Comparison of ENCODE assay signal across 1 cellular context in genomic region chr14:52253503-52253902, GRCh38.
TF ChIP-seq lines count a peak whose summit lies in the region.

No MANE protein-coding gene starts in this region.

TF ChIP-seq in GM23338, 12 proteins besides CTCF, POLR2A, EP300 and RAD21 (continued from another document):
- TF ChIP-seq, protein P1, sequence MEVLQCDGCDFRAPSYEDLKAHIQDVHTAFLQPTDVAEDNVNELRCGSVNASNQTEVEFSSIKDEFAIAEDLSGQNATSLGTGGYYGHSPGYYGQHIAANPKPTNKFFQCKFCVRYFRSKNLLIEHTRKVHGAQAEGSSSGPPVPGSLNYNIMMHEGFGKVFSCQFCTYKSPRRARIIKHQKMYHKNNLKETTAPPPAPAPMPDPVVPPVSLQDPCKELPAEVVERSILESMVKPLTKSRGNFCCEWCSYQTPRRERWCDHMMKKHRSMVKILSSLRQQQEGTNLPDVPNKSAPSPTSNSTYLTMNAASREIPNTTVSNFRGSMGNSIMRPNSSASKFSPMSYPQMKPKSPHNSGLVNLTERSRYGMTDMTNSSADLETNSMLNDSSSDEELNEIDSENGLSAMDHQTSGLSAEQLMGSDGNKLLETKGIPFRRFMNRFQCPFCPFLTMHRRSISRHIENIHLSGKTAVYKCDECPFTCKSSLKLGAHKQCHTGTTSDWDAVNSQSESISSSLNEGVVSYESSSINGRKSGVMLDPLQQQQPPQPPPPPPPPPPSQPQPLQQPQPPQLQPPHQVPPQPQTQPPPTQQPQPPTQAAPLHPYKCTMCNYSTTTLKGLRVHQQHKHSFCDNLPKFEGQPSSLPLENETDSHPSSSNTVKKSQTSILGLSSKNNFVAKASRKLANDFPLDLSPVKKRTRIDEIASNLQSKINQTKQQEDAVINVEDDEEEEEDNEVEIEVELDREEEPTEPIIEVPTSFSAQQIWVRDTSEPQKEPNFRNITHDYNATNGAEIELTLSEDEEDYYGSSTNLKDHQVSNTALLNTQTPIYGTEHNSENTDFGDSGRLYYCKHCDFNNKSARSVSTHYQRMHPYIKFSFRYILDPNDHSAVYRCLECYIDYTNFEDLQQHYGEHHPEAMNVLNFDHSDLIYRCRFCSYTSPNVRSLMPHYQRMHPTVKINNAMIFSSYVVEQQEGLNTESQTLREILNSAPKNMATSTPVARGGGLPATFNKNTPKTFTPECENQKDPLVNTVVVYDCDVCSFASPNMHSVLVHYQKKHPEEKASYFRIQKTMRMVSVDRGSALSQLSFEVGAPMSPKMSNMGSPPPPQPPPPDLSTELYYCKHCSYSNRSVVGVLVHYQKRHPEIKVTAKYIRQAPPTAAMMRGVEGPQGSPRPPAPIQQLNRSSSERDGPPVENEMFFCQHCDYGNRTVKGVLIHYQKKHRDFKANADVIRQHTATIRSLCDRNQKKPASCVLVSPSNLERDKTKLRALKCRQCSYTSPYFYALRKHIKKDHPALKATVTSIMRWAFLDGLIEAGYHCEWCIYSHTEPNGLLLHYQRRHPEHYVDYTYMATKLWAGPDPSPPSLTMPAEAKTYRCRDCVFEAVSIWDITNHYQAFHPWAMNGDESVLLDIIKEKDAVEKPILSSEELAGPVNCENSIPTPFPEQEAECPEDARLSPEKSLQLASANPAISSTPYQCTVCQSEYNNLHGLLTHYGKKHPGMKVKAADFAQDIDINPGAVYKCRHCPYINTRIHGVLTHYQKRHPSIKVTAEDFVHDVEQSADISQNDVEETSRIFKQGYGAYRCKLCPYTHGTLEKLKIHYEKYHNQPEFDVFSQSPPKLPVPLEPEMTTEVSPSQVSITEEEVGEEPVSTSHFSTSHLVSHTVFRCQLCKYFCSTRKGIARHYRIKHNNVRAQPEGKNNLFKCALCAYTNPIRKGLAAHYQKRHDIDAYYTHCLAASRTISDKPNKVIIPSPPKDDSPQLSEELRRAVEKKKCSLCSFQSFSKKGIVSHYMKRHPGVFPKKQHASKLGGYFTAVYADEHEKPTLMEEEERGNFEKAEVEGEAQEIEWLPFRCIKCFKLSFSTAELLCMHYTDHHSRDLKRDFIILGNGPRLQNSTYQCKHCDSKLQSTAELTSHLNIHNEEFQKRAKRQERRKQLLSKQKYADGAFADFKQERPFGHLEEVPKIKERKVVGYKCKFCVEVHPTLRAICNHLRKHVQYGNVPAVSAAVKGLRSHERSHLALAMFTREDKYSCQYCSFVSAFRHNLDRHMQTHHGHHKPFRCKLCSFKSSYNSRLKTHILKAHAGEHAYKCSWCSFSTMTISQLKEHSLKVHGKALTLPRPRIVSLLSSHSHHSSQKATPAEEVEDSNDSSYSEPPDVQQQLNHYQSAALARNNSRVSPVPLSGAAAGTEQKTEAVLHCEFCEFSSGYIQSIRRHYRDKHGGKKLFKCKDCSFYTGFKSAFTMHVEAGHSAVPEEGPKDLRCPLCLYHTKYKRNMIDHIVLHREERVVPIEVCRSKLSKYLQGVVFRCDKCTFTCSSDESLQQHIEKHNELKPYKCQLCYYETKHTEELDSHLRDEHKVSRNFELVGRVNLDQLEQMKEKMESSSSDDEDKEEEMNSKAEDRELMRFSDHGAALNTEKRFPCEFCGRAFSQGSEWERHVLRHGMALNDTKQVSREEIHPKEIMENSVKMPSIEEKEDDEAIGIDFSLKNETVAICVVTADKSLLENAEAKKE (CRISPR knock-in tag; IDR thresholded peaks at IDR 0.05), result 0 out of 2 replicates have a peak, but pooled peaks have one; percentile 20
